In genomic region chr17:76539631-76540271, GRCh38 we compare ENCODE assay signal across 9 cellular contexts. TPM values are rescaled to one million over a fixed set of nuclear protein-coding genes. Genes with fewer than 3 reads are reported as not detected.
DNase-seq lines count a peak whose midpoint lies in the region; ATAC-seq and TF ChIP-seq lines count a peak whose summit lies in the region.
"Had no signal": no experiment of that assay in that cellular context is flagged by ENCODE, and none has a peak within 500 bp of the region (broad histone marks: within the 10 kb centered on the region; RNA-seq: fewer than 3 reads in every experiment).

Gene PRCD (plus strand): TSS chr17:76540044. CDS start chr17:76540142, 98 bp downstream.

- H3K27ac ChIP-seq in SK-N-SH (ENCODE audit: low read depth in 2 of 2, low read length in 1 of 2) (peak within 1 kb of the TSS in 1 of 2 experiments; percentile 99; a peak in 2 of 4 replicates), mesodermal cell (ENCODE audit: low read depth, low read length, severe bottlenecking) (no peak within 1 kb of the TSS), upper lobe of right lung (peak within 1 kb of the TSS; percentile 36)

- no peaks in the 10 kb centered on the region for H3K79me2 ChIP-seq in SK-N-SH (ENCODE audit: insufficient read depth)

- TF ChIP-seq CTCF in SK-N-SH (IDR thresholded peaks at IDR 0.05) (no peak; the same call in 1 of the 2 replicates), choroid plexus epithelial cell (conservative IDR thresholded peaks at IDR 0.05; ENCODE audit: low read depth, low read length) (no peak), upper lobe of right lung (IDR thresholded peaks at IDR 0.05) (no peak)

- intact Hi-C loops in upper lobe of right lung (cut with DNase I): no loop called here

- peak within 1 kb of the TSS; percentile 57 for H3K4me2 ChIP-seq in SK-N-SH

- peak within 1 kb of the TSS; percentile 75; the same call in 1 of the 2 replicates for H2AFZ ChIP-seq in SK-N-SH (ENCODE audit: low read depth)

- H3K9me3 ChIP-seq in SK-N-SH (no peaks in the 10 kb centered on the region), mesodermal cell (ENCODE audit: control insufficient read depth, low read length) (no peaks in the 10 kb centered on the region), upper lobe of right lung (no peaks in the 10 kb centered on the region)

- DNase-seq in SK-N-SH (peak; percentile 35), choroid plexus epithelial cell (ENCODE audit: low read depth) (no peak), upper lobe of right lung (no peak), NCI-H2196 treated with DMSO at 0.1 percent for 48 hours (lab: John Stamatoyannopoulos, UW; ENCODE audit: unreplicated experiment) (no peak), GM03348 (ENCODE audit: low spot score) (no peak)
- DNase-seq: T-helper 2 cell had no signal

- H3K36me3 ChIP-seq in SK-N-SH (replicated peaks in 1 of 2; ENCODE audit: control insufficient read depth in 1 of 2, insufficient read depth in 2 of 2, low read length in 1 of 2) (no peaks in the 10 kb centered on the region), mesodermal cell (ENCODE audit: control insufficient read depth, insufficient read depth, low read length) (no peaks in the 10 kb centered on the region), upper lobe of right lung (no peaks in the 10 kb centered on the region)

- ATAC-seq in SK-N-SH treated with all-trans-retinoic acid at 6 μM for 48 hours (no peak), upper lobe of right lung (no peak), HG02798 (IDR thresholded peaks at IDR 0.05; ENCODE audit: poor library complexity, unreplicated experiment) (no peak)

- no peaks in the 10 kb centered on the region for H3K9me2 ChIP-seq in SK-N-SH

- H3K9ac ChIP-seq in SK-N-SH: no peak within 1 kb of the TSS

- peaks cover 3% of the 10 kb centered on the region for H3F3A ChIP-seq in SK-N-SH (replicated peaks; ENCODE audit: insufficient read depth)

- H3K4me1 ChIP-seq in SK-N-SH (ENCODE audit: control insufficient read depth in 1 of 2, insufficient read depth in 2 of 2, low read depth in 1 of 2, low read length in 1 of 2) (peaks cover 10 to 88% of the 10 kb centered on the region in 2 experiments; a peak in 3 of 4 replicates), mesodermal cell (ENCODE audit: control insufficient read depth, insufficient read depth, low read length, poor library complexity, severe bottlenecking) (peaks cover 41% of the 10 kb centered on the region), upper lobe of right lung (peaks cover 46% of the 10 kb centered on the region)

- CTCF ChIA-PET in SK-N-SH (lab: Yijun Ruan, JAX): interaction anchor here (0.9 to 15.7 kb wide), 8 partner anchors 7 to 158 kb away, joined by 3 to 679 read pairs (median 6); partner anchors contain the start of gene CYGB

- H3K27me3 ChIP-seq in SK-N-SH (ENCODE audit: insufficient read depth): peaks cover 46% of the 10 kb centered on the region
- H3K27me3 ChIP-seq in upper lobe of right lung: peaks cover 4% of the 10 kb centered on the region

- no peak for TF ChIP-seq EP300 in SK-N-SH (IDR thresholded peaks at IDR 0.05; ENCODE audit: borderline replicate concordance in 1 of 2, low read depth in 1 of 2, low read length in 1 of 2)

- no peaks in the 10 kb centered on the region for H4K20me1 ChIP-seq in SK-N-SH (ENCODE audit: insufficient read depth)

- POLR2A ChIA-PET in SK-N-SH (lab: Yijun Ruan, JAX): interaction anchor here (1.2 to 2.1 kb wide), 6 partner anchors 10 to 549 kb away, joined by 3 to 34 read pairs (median 6); no protein-coding TSS in a partner anchor

- no peak for TF ChIP-seq RAD21 in SK-N-SH (IDR thresholded peaks at IDR 0.05; ENCODE audit: low read length)

- H3K4me3 ChIP-seq in SK-N-SH (ENCODE audit: low read depth in 2 of 2, low read length in 1 of 2) (peak within 1 kb of the TSS; percentile 37 to 41), choroid plexus epithelial cell (ENCODE audit: low read depth, low read length) (peak within 1 kb of the TSS; percentile 54), mesodermal cell (ENCODE audit: extremely low read depth, insufficient read depth, low read length, poor library complexity, severe bottlenecking) (peak within 1 kb of the TSS; percentile 45), upper lobe of right lung (peak within 1 kb of the TSS; percentile 43)

- 88% methylated on average over 19 of the region's 22 CpGs for WGBS in SK-N-SH (ENCODE audit: low lambda C conversion rate)
- 82 to 89% methylated on average over 12 to 16 of the region's 22 CpGs for WGBS in mesodermal cell (ENCODE audit: insufficient coverage in 2 of 2), 2 experiments

TF ChIP-seq in SK-N-SH, 30 proteins besides CTCF, POLR2A, EP300 and RAD21:
- TF ChIP-seq RXRA (IDR thresholded peaks at IDR 0.05; ENCODE audit: borderline replicate concordance, low read depth) (no peak), TCF12 (IDR thresholded peaks at IDR 0.05) (no peak), FOXJ3 (CRISPR knock-in tag; IDR thresholded peaks at IDR 0.05) (0 out of 2 replicates have a peak, but pooled peaks have one; percentile 24)

TF ChIP-seq in SK-N-SH treated with all-trans-retinoic acid at 6 μM for 48 hours, 23 proteins besides CTCF, POLR2A, EP300 and RAD21 (continues in another document):
- TF ChIP-seq POU6F1 (CRISPR knock-in tag; IDR thresholded peaks at IDR 0.05; ENCODE audit: borderline replicate concordance, low read depth) (no peak), SNAI2 (CRISPR knock-in tag; IDR thresholded peaks at IDR 0.05) (no peak), ZNF70 (CRISPR knock-in tag; IDR thresholded peaks at IDR 0.05) (no peak), ISL1 (CRISPR knock-in tag; IDR thresholded peaks at IDR 0.05) (no peak), GLIS3 (CRISPR knock-in tag; IDR thresholded peaks at IDR 0.05) (no peak), TSHZ2 (CRISPR knock-in tag; IDR thresholded peaks at IDR 0.05) (no peak), ZFP3 (CRISPR knock-in tag; IDR thresholded peaks at IDR 0.05) (no peak), PATZ1 (CRISPR knock-in tag; IDR thresholded peaks at IDR 0.05; ENCODE audit: borderline replicate concordance) (no peak), ZC3H10 (CRISPR knock-in tag; IDR thresholded peaks at IDR 0.05) (no peak), ESRRG (CRISPR knock-in tag; IDR thresholded peaks at IDR 0.05) (no peak)

RNA-seq across cellular contexts. Expression of gene PRCD, which starts in this region (rescaled TPM):
- polyA plus RNA-seq in SK-N-SH (2012; rRNA removed): 2.2 and 5.0 TPM in 2 replicates
- polyA plus RNA-seq in SK-N-SH (2012; cell fraction: cytosol; rRNA removed): 5.8 and 8.0 TPM in 2 replicates
- 5.6 and 13.2 TPM in 2 replicates for polyA plus RNA-seq in SK-N-SH (2012; cell fraction: nucleus; rRNA removed)
- 5.8 TPM for polyA plus RNA-seq in mesodermal cell (2013, experiment 1 of 2)
- polyA plus RNA-seq in mesodermal cell (2013, experiment 2 of 2): 9.9 TPM
- 7.7 TPM for total RNA-seq in upper lobe of right lung
